In the genomic region with DNA sequence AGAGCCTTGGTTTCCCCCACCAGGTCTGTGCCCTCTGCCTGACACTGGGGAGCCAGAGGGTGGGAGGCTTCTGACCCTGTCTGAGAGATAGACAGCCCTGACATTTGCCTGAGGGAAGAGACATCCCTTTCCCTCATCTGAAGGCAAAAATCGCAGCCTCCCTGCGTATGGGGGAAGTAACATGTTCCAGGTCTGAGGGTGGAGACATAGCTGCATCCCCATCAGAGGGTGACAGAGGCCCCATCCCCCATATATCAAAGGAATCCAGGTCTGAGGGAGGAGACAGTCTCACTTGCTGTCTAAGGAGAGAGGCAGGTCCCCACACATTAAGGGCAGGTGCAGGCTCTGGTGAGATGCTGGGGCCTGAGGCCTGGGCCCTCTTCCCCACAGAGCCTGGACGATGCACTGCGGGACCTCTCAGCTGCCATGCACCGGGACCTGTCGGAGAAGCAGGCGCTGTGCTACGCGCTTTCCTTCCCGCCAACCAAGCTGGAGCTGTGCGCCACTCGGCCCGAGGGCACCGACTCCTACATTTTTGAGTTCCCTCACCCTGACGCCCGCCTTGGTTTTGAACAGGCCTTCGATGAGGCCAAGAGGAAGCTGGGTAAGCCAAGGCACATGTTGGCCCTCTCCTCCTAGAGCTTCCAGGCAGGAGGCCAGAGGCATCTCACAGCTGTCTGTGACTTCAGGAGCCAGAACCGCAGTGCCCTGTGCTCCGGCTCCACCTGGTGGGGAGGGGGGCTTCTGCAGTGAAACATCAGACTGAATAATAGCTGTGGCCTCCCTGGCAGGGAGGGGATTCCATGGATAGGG, we compare ENCODE assay signal across 8 cellular contexts. TPM values are rescaled to one million over a fixed set of nuclear protein-coding genes. Genes with fewer than 3 reads are reported as not detected.
DNase-seq lines count a peak whose midpoint lies in the region; ATAC-seq and TF ChIP-seq lines count a peak whose summit lies in the region.

No MANE protein-coding gene starts in this region.

- peak; percentile 21 for TF ChIP-seq CTCF in liver (IDR thresholded peaks at IDR 0.05; ENCODE audit: low read depth, low read length, missing input control)

- H3K4me3 ChIP-seq in liver (ENCODE audit: low read depth in 1 of 3, low read length in 3 of 3) = no peak overlapping the region

- peak in 1 of 2 donors; percentile 52 for TF ChIP-seq RAD21 in liver (IDR thresholded peaks at IDR 0.05)

- no peaks in the 10 kb centered on the region for H3K27me3 ChIP-seq in liver (ENCODE audit: control insufficient read depth in 4 of 4, insufficient read depth in 4 of 4, low read length in 3 of 4)

- no peaks in the 10 kb centered on the region for H3K36me3 ChIP-seq in liver (ENCODE audit: control insufficient read depth in 4 of 4, insufficient read depth in 3 of 4, low read depth in 1 of 4, low read length in 3 of 4)

- H3K27ac ChIP-seq in angular gyrus (ENCODE audit: low read depth, low read length) = peak overlapping the region; percentile 57
- H3K27ac ChIP-seq in liver (ENCODE audit: low read depth in 1 of 2, low read length in 2 of 2) = no peak overlapping the region

- DNase-seq in SIG-M5 treated with dmso at 0.1 percent for 504 hours (lab: John Stamatoyannopoulos, UW; ENCODE audit: unreplicated experiment) (peak; percentile 39), SIG-M5 (lab: John Stamatoyannopoulos, UW) (no peak), NCI-H2227 treated with DMSO at 0.1 percent for 48 hours (lab: John Stamatoyannopoulos, UW) (peak; percentile 3), NCI-H524 treated with DMSO at 0.1 percent for 48 hours (lab: John Stamatoyannopoulos, UW) (no peak), DMS79 (lab: John Stamatoyannopoulos, UW) (no peak)

- no peaks in the 10 kb centered on the region for H3K4me1 ChIP-seq in liver (ENCODE audit: control insufficient read depth in 4 of 4, insufficient read depth in 4 of 4, low read length in 3 of 4)

- no peaks in the 10 kb centered on the region for H3K9me3 ChIP-seq in liver (ENCODE audit: control insufficient read depth in 4 of 4, low read length in 3 of 4)

- no peak for ATAC-seq in GM18511 (IDR thresholded peaks at IDR 0.05; ENCODE audit: unreplicated experiment)

- 92% methylated on average over 19 of the region's 19 CpGs for WGBS in liver

- H3K9ac ChIP-seq in liver (ENCODE audit: low read depth in 1 of 2, low read length in 2 of 2) = no peak overlapping the region

TF ChIP-seq in liver, 16 proteins besides CTCF, POLR2A, EP300 and RAD21:
- no peak for TF ChIP-seq SP1 (IDR thresholded peaks at IDR 0.05)
- no peak for TF ChIP-seq TAF1 (conservative IDR thresholded peaks at IDR 0.05)
- no peak for TF ChIP-seq REST (IDR thresholded peaks at IDR 0.05)
- no peak for TF ChIP-seq FOXA1 (IDR thresholded peaks at IDR 0.05)
- no peak for TF ChIP-seq HNF4A (conservative IDR thresholded peaks at IDR 0.05)
- no peak for TF ChIP-seq RXRA (IDR thresholded peaks at IDR 0.05)
- TF ChIP-seq ATF3 (IDR thresholded peaks at IDR 0.05) = no peak
- no peak for TF ChIP-seq HNF4G (IDR thresholded peaks at IDR 0.05)
- TF ChIP-seq GABPA (IDR thresholded peaks at IDR 0.05 in 1 of 2, conservative IDR thresholded peaks at IDR 0.05 in 1 of 2) = no peak
- TF ChIP-seq FOXA2 (IDR thresholded peaks at IDR 0.05) = no peak
- TF ChIP-seq NR2F2 (IDR thresholded peaks at IDR 0.05) = no peak
- TF ChIP-seq ZBTB33 (IDR thresholded peaks at IDR 0.05) = no peak
- no peak for TF ChIP-seq EGR1 (IDR thresholded peaks at IDR 0.05; ENCODE audit: low read depth in 2 of 2)
- no peak for TF ChIP-seq JUND (IDR thresholded peaks at IDR 0.05)
- TF ChIP-seq, protein P1, sequence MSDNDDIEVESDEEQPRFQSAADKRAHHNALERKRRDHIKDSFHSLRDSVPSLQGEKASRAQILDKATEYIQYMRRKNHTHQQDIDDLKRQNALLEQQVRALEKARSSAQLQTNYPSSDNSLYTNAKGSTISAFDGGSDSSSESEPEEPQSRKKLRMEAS (IDR thresholded peaks at IDR 0.05) = no peak
- TF ChIP-seq YY1 (IDR thresholded peaks at IDR 0.05) = no peak

RNA-seq across cellular contexts. Expression of gene RELT, which starts 16.1 kb away (rescaled TPM):
- 1 to 10 TPM; 3.3 to 8.0 TPM for total RNA-seq in liver
- 1 to 10 TPM in 1 of 2 donors, under 1 TPM in 1; 0.21 to 1.3 TPM for polyA plus RNA-seq in liver

RNA-seq across cellular contexts. Expression of gene ARHGEF17, which starts 52.1 kb away (rescaled TPM):
- total RNA-seq in liver = 10 to 100 TPM in 1 of 2 donors, 1 to 10 TPM in 1; 7.7 to 12.6 TPM
- polyA plus RNA-seq in liver = 1 to 10 TPM; 2.6 to 3.8 TPM

Comparison
In these comparisons a context has a peak if more than half of its experiments do, and no peak if none do; other contexts are left out.
1. DNase-seq: peak in SIG-M5 treated with dmso at 0.1 percent for 504 hours (single experiment) and NCI-H2227 treated with DMSO at 0.1 percent for 48 hours (single experiment); none in SIG-M5 (single experiment), NCI-H524 treated with DMSO at 0.1 percent for 48 hours (single experiment) and DMS79 (single experiment).